ENCODE assay signal across 1 cellular context in the genomic region with DNA sequence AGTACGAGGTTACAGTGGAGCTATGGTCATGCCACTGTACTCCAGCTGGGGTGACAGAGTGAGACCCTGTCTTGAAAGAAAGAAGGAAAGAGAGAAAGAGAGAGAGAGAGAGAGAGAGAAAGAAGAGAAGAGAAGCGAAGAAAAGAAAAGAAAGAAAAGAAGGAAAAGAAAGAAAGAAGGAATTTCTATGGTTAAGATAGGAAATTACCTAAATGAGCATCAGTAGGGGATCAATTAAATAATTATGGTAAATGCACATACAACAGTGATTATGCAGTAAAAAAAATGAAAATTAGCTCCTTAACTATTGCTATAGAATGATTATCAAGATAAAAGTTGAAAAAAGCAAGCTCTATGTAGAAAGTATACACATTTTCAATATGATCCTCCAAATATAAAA.
TF ChIP-seq lines count a peak whose summit lies in the region.

No MANE protein-coding gene starts in this region.

TF ChIP-seq in K562, 482 proteins besides CTCF, POLR2A, EP300 and RAD21:
- TF ChIP-seq, protein P1, sequence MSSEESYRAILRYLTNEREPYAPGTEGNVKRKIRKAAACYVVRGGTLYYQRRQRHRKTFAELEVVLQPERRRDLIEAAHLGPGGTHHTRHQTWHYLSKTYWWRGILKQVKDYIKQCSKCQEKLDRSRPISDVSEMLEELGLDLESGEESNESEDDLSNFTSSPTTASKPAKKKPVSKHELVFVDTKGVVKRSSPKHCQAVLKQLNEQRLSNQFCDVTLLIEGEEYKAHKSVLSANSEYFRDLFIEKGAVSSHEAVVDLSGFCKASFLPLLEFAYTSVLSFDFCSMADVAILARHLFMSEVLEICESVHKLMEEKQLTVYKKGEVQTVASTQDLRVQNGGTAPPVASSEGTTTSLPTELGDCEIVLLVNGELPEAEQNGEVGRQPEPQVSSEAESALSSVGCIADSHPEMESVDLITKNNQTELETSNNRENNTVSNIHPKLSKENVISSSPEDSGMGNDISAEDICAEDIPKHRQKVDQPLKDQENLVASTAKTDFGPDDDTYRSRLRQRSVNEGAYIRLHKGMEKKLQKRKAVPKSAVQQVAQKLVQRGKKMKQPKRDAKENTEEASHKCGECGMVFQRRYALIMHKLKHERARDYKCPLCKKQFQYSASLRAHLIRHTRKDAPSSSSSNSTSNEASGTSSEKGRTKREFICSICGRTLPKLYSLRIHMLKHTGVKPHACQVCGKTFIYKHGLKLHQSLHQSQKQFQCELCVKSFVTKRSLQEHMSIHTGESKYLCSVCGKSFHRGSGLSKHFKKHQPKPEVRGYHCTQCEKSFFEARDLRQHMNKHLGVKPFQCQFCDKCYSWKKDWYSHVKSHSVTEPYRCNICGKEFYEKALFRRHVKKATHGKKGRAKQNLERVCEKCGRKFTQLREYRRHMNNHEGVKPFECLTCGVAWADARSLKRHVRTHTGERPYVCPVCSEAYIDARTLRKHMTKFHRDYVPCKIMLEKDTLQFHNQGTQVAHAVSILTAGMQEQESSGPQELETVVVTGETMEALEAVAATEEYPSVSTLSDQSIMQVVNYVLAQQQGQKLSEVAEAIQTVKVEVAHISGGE (CRISPR knock-in tag; IDR thresholded peaks at IDR 0.05) = no peak
- TF ChIP-seq ZSCAN29 (IDR thresholded peaks at IDR 0.05) (no peak), ZNF224 (CRISPR knock-in tag; IDR thresholded peaks at IDR 0.05) (no peak), ZNF347 (CRISPR knock-in tag; IDR thresholded peaks at IDR 0.05; ENCODE audit: low read depth) (no peak)
- TF ChIP-seq, protein P2, sequence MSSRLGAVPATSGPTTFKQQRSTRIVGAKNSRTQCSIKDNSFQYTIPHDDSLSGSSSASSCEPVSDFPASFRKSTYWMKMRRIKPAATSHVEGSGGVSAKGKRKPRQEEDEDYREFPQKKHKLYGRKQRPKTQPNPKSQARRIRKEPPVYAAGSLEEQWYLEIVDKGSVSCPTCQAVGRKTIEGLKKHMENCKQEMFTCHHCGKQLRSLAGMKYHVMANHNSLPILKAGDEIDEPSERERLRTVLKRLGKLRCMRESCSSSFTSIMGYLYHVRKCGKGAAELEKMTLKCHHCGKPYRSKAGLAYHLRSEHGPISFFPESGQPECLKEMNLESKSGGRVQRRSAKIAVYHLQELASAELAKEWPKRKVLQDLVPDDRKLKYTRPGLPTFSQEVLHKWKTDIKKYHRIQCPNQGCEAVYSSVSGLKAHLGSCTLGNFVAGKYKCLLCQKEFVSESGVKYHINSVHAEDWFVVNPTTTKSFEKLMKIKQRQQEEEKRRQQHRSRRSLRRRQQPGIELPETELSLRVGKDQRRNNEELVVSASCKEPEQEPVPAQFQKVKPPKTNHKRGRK (tag; IDR thresholded peaks at IDR 0.05) = peak; percentile 89
TF ChIP-seq in K562: peak in this region for 1.
